In genomic region chr17:19237139-19237388, GRCh38 we compare ENCODE assay signal across 8 cellular contexts. TPM values are rescaled to one million over a fixed set of nuclear protein-coding genes. Genes with fewer than 3 reads are reported as not detected.
A peak's percentile ranks its signal among the peaks of the same experiment; 100 is the strongest.
DNase-seq lines count a peak whose midpoint lies in the region; ATAC-seq and TF ChIP-seq lines count a peak whose summit lies in the region.
"Not testable (repeated sequence)": the region's sequence is repeated elsewhere in the genome, so short reads cannot be mapped to it uniquely, and the experiment has no call there.

Gene EPN2 (plus strand): TSS chr17:19237366. CDS start chr17:19283120, 45,754 bp downstream.

- peak; percentile 51 for DNase-seq in ACHN
- DNase-seq in RPMI8226, result peak; percentile 44
- DNase-seq in activated T-helper 1 cell treated with Interleukin-2 at 50 U/mL for 16 hours (ENCODE audit: low read depth), result peak; percentile 38
- DNase-seq in iPS DF 6.9 (ENCODE audit: low read depth, low spot score), result not testable (repeated sequence)
- peak; percentile 71 for DNase-seq in neural crest cell (ENCODE audit: low read depth, low spot score)
- DNase-seq in stimulated activated CD4-positive, alpha-beta T cell treated with anti-CD3 and anti-CD28 coated beads, TNF-alpha, amount 100 ng/mL, for 48 hours (ENCODE audit: low read depth in 3 of 3), result peak in 2 of 3 donors; percentile 28 to 42

- not testable (repeated sequence) for H3K27me3 ChIP-seq in duodenal mucosa (ENCODE audit: control insufficient read depth in 1 of 2, insufficient read depth in 2 of 2, low read length in 2 of 2); iPS DF 6.9 (ENCODE audit: control insufficient read depth, insufficient read depth, low read length)

- H3K36me3 ChIP-seq in duodenal mucosa (ENCODE audit: control insufficient read depth in 1 of 2, insufficient read depth in 2 of 2, low read length in 2 of 2); iPS DF 6.9 (ENCODE audit: control insufficient read depth, insufficient read depth, low read length): not testable (repeated sequence)

- WGBS in iPS DF 6.9 (ENCODE audit: insufficient coverage, insufficient read length), result no CpG with 5 or more reads among the region's 31 CpGs

- peak within 1 kb of the TSS; percentile 56 for H3K27ac ChIP-seq in duodenal mucosa (ENCODE audit: low read depth, low read length)
- not testable (repeated sequence) for H3K27ac ChIP-seq in iPS DF 6.9 (ENCODE audit: low read length)

- not testable (repeated sequence) for H3K9me3 ChIP-seq in duodenal mucosa (ENCODE audit: control insufficient read depth in 1 of 2, low read length in 2 of 2); iPS DF 6.9 (ENCODE audit: control insufficient read depth, insufficient read depth, low read length)

- H3K27ac Mint-ChIP-seq in neural crest cell (ENCODE audit: unreplicated experiment), result peak within 1 kb of the TSS; percentile 78

- H3K4me3 Mint-ChIP-seq in neural crest cell, result peak within 1 kb of the TSS; percentile 96

- H3K36me3 Mint-ChIP-seq in neural crest cell (ENCODE audit: low read depth), result not testable (repeated sequence)

- not testable (repeated sequence) for H3K4me1 ChIP-seq in duodenal mucosa (ENCODE audit: control insufficient read depth in 1 of 2, insufficient read depth in 2 of 2, low read length in 2 of 2); iPS DF 6.9 (ENCODE audit: control insufficient read depth, insufficient read depth, low read length)

- H3K4me3 ChIP-seq in duodenal mucosa (ENCODE audit: low read depth in 1 of 2, low read length in 2 of 2), result peak within 1 kb of the TSS; percentile 91 to 92
- peak within 1 kb of the TSS; percentile 100 for H3K4me3 ChIP-seq in iPS DF 6.9 (ENCODE audit: low read length)

- H3K27me3 Mint-ChIP-seq in neural crest cell (ENCODE audit: low read depth), result not testable (repeated sequence)

- not testable (repeated sequence) for H3K9me3 Mint-ChIP-seq in neural crest cell

- TF ChIP-seq CTCF in neural crest cell (conservative IDR thresholded peaks at IDR 0.05), result not testable (repeated sequence)

- in situ Hi-C loops in ACHN (cut with HindIII; ENCODE audit: low pct_ligation_motif_present, low pct_unique_long_range_greater_than_20kb, low sequenced_read_pairs), result not testable (repeated sequence)

- peaks cover 20% of the 10 kb centered on the region for H3K4me1 Mint-ChIP-seq in neural crest cell

- H3K9ac ChIP-seq in duodenal mucosa (ENCODE audit: low read depth in 1 of 2, low read length in 2 of 2), result peak within 1 kb of the TSS; percentile 71 to 80

- peak; percentile 65 for ATAC-seq in GM19463 (IDR thresholded peaks at IDR 0.05; ENCODE audit: unreplicated experiment)

RNA-seq across cellular contexts. Expression of gene EPN2, which starts in this region (rescaled TPM):
- total RNA-seq in neural crest cell, result 45.5 and 47.3 TPM in 2 replicates
